ENCODE assay signal across 9 cellular contexts in genomic region chr17:1001640-1002411, GRCh38. TPM values are rescaled to one million over a fixed set of nuclear protein-coding genes. Genes with fewer than 3 reads are reported as not detected.
DNase-seq lines count a peak whose midpoint lies in the region; ATAC-seq and TF ChIP-seq lines count a peak whose summit lies in the region.
"Had no signal": no experiment of that assay in that cellular context is flagged by ENCODE, and none has a peak within 500 bp of the region (broad histone marks: within the 10 kb centered on the region; RNA-seq: fewer than 3 reads in every experiment).

No MANE protein-coding gene starts in this region.

- H3K4me1 ChIP-seq in colonic mucosa = no peaks in the 10 kb centered on the region
- H3K4me1 ChIP-seq in lung (ENCODE audit: control insufficient read depth in 2 of 2, insufficient read depth in 2 of 2, low read length in 2 of 2) = peaks cover 6 to 39% of the 10 kb centered on the region in 2 donors
- H3K4me1 ChIP-seq in urinary bladder (ENCODE audit: insufficient read depth) = no peaks in the 10 kb centered on the region

- no peak for DNase-seq in Right ventricle myocardium inferior (ENCODE audit: missing footprints)
- no peak for DNase-seq in cardiac septum (ENCODE audit: low spot score)
- DNase-seq in colonic mucosa = peak; percentile 30
- DNase-seq in lung (ENCODE audit: low spot score) = no peak
- no peak for DNase-seq in midbrain (lab: John Stamatoyannopoulos, UW)
- DNase-seq in GM19238 (ENCODE audit: insufficient read length, low spot score) = no peak
- DNase-seq: CD4-positive, alpha-beta T cell had no signal

- peaks cover 7% of the 10 kb centered on the region for H3K36me3 ChIP-seq in colonic mucosa
- H3K36me3 ChIP-seq in lung (ENCODE audit: control insufficient read depth in 2 of 2, insufficient read depth in 2 of 2, low read length in 2 of 2) = peaks cover 0 to 40% of the 10 kb centered on the region in 2 donors
- H3K36me3 ChIP-seq in urinary bladder (ENCODE audit: insufficient read depth) = no peaks in the 10 kb centered on the region

- H3K9me3 ChIP-seq in colonic mucosa (no peaks in the 10 kb centered on the region), lung (ENCODE audit: control insufficient read depth in 2 of 2, insufficient read depth in 1 of 2, low read length in 1 of 2) (no peaks in the 10 kb centered on the region)

- peak overlapping the region; percentile 4 for H3K27ac ChIP-seq in colonic mucosa
- peak overlapping the region; percentile 61 to 63 for H3K27ac ChIP-seq in lung (ENCODE audit: low read depth in 1 of 2, low read length in 1 of 2)
- peak overlapping the region; percentile 33 for H3K27ac ChIP-seq in urinary bladder (ENCODE audit: low read depth)

- intact Hi-C loops in Right ventricle myocardium inferior (cut with DNase I) = loop anchor here (2.0 to 5.0 kb wide), 2 partner anchors 45 to 105 kb away; no protein-coding TSS in a partner anchor
- intact Hi-C loops in cardiac septum (cut with DNase I) = no loop called here
- intact Hi-C loops in colonic mucosa (cut with DNase I) = no loop called here

- TF ChIP-seq CTCF in colonic mucosa (IDR thresholded peaks at IDR 0.05) (no peak), lung (IDR thresholded peaks at IDR 0.05; ENCODE audit: control extremely low read depth, extremely low read depth) (no peak)

- no peak overlapping the region for H3K9ac ChIP-seq in colonic mucosa (ENCODE audit: low read depth in 2 of 2, low read length in 2 of 2)

- ATAC-seq in Right ventricle myocardium inferior (peak; percentile 4), lung (ENCODE audit: insufficient read depth, low FRiP score) (no peak), GM21390 (IDR thresholded peaks at IDR 0.05; ENCODE audit: unreplicated experiment) (no peak)

- 73 to 78% methylated on average over 18 of the region's 18 CpGs for WGBS in lung, 2 donors
- WGBS in urinary bladder = 55% methylated on average over 18 of the region's 18 CpGs

- H3K4me3 ChIP-seq in colonic mucosa (no peak overlapping the region), lung (no peak overlapping the region), urinary bladder (ENCODE audit: low read depth, low read length) (no peak overlapping the region)

- H3K27me3 ChIP-seq in colonic mucosa (no peaks in the 10 kb centered on the region), lung (ENCODE audit: control insufficient read depth, insufficient read depth) (no peaks in the 10 kb centered on the region)

RNA-seq across cellular contexts. Expression of gene TIMM22, which starts 4.9 kb away (rescaled TPM):
- total RNA-seq in Right ventricle myocardium inferior = 17.3 TPM
- total RNA-seq in cardiac septum = 17.8 TPM
- total RNA-seq in colonic mucosa = 10 to 100 TPM in 1 of 2 donors, 1 to 10 TPM in 1; 8.3 to 12.8 TPM
- total RNA-seq in lung = 10 to 100 TPM; 11.3 to 12.2 TPM
- polyA plus RNA-seq in lung = 1 to 10 TPM; 7.2 to 8.4 TPM
- total RNA-seq in urinary bladder = 9.3 TPM
- 11.3 TPM for polyA plus RNA-seq in urinary bladder

RNA-seq across cellular contexts. Expression of gene NXN, which starts 22.2 kb away (rescaled TPM):
- total RNA-seq in Right ventricle myocardium inferior = 18.5 TPM
- total RNA-seq in cardiac septum = 14.3 TPM
- 10 to 100 TPM in 1 of 2 donors, 1 to 10 TPM in 1; 2.6 to 16.3 TPM for total RNA-seq in colonic mucosa
- total RNA-seq in lung = 10 to 100 TPM; 49.3 to 57.7 TPM
- 10 to 100 TPM; 17.6 to 30.5 TPM for polyA plus RNA-seq in lung
- total RNA-seq in urinary bladder = 54.2 TPM
- 81.2 TPM for polyA plus RNA-seq in urinary bladder

Comparison
In these comparisons a context has a peak if more than half of its experiments do, and no peak if none do; other contexts are left out.
1. H3K27ac ChIP-seq: peak in every context shown above with its lines; median percentile 62 in lung; 33 in urinary bladder; 4 in colonic mucosa.